ENCODE assay signal across 12 cellular contexts in the genomic region with DNA sequence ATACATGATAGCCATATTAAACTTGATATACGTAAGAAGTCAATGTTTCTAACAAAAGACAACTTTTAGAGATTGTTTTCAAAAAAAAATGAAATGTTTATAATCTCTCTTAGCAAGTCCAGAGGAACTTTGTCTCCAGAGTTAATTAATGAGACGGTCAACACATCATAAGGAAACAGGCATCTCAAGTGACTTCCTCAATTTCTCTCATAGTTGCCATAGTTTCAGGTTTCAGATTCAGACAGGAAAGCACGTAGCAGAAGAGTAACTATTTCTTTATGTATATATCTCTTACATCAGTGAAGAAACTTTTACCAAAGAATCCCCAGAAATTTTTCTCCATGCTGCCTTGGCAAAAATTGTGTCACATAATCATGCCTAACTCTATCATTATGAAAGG.
A peak's percentile ranks its signal among the peaks of the same experiment; 100 is the strongest.
DNase-seq lines count a peak whose midpoint lies in the region; ATAC-seq and TF ChIP-seq lines count a peak whose summit lies in the region.
"Had no signal": no experiment of that assay in that cellular context is flagged by ENCODE, and none has a peak within 500 bp of the region (broad histone marks: within the 10 kb centered on the region; RNA-seq: fewer than 3 reads in every experiment).

No MANE protein-coding gene starts in this region.

- H3K4me3 ChIP-seq in GM12864 (ENCODE audit: low read depth, low read length): no peak overlapping the region
- H3K4me3 ChIP-seq in MM.1S (ENCODE audit: low read length): no peak overlapping the region

- H3F3A ChIP-seq in MM.1S (ENCODE audit: insufficient read depth, low read length): no peaks in the 10 kb centered on the region

- no peaks in the 10 kb centered on the region for H3K4me1 Mint-ChIP-seq in chondrocyte (ENCODE audit: low read depth)

- peak; percentile 13 for DNase-seq in GM12864 (ENCODE audit: low read depth)
- peak; percentile 26 for DNase-seq in MM.1S
- DNase-seq in NCI-H446 (lab: John Stamatoyannopoulos, UW): no peak
- no peak for DNase-seq in chondrocyte (ENCODE audit: low spot score)
- DNase-seq in SK-N-DZ (ENCODE audit: low spot score): no peak
- DNase-seq in HuH-7.5 (ENCODE audit: low spot score): no peak
- DNase-seq: activated gamma-delta T cell treated with Interleukin-2 at 50 U/mL for 16 hours, NCI-H524 treated with DMSO at 0.1 percent for 48 hours, WERI-Rb-1 had no signal

- no peak overlapping the region for H3K9ac ChIP-seq in MM.1S (ENCODE audit: low read length)

- H3K9me3 ChIP-seq in MM.1S (replicated peaks; ENCODE audit: insufficient read depth, low read length): no peaks in the 10 kb centered on the region

- no peaks in the 10 kb centered on the region for H4K20me1 ChIP-seq in MM.1S (ENCODE audit: insufficient read depth, low read length)

- no peaks in the 10 kb centered on the region for H3K27me3 Mint-ChIP-seq in chondrocyte (ENCODE audit: low read depth)
- H3K27me3 Mint-ChIP-seq: dendritic cell treated with granulocyte-macrophage colony-stimulating factor and Interleukin-4, amounts not matched to agents 40 ng/mL and 50 ng/mL, for 4 days had no signal

- ATAC-seq in GM19452 (IDR thresholded peaks at IDR 0.05; ENCODE audit: unreplicated experiment) (peak; percentile 97), HG02943 (IDR thresholded peaks at IDR 0.05; ENCODE audit: low read depth, unreplicated experiment) (peak; percentile 96)

- peaks cover 5% of the 10 kb centered on the region; the same call in 1 of the 2 replicates for H3K4me1 ChIP-seq in MM.1S (ENCODE audit: low read length)

- H3K36me3 Mint-ChIP-seq in chondrocyte (ENCODE audit: low read depth): no peaks in the 10 kb centered on the region

- no peak overlapping the region for H3K4me3 Mint-ChIP-seq in chondrocyte (ENCODE audit: unreplicated experiment)
- H3K4me3 Mint-ChIP-seq: dendritic cell treated with granulocyte-macrophage colony-stimulating factor and Interleukin-4, amounts not matched to agents 40 ng/mL and 50 ng/mL, for 4 days had no signal

- H3K9me2 ChIP-seq in MM.1S (replicated peaks; ENCODE audit: insufficient read depth, low read length): no peaks in the 10 kb centered on the region

- H3K27ac ChIP-seq in MM.1S (ENCODE audit: low read length): peak overlapping the region; percentile 35; the same call in 1 of the 2 replicates
- H3K27ac ChIP-seq: WERI-Rb-1 had no signal

- no peak for TF ChIP-seq CTCF in GM12864 (IDR thresholded peaks at IDR 0.05; ENCODE audit: low read depth, low read length, missing control alignments)
- TF ChIP-seq CTCF in MM.1S (IDR thresholded peaks at IDR 0.05; ENCODE audit: low read length): no peak
- no peak for TF ChIP-seq CTCF in chondrocyte (IDR thresholded peaks at IDR 0.05)

- H3K27ac Mint-ChIP-seq in chondrocyte (ENCODE audit: unreplicated experiment): no peak overlapping the region
- H3K27ac Mint-ChIP-seq: dendritic cell treated with granulocyte-macrophage colony-stimulating factor and Interleukin-4, amounts not matched to agents 40 ng/mL and 50 ng/mL, for 4 days had no signal

- no peak overlapping the region for H3K4me2 ChIP-seq in MM.1S (ENCODE audit: low read depth, low read length)

- H3K79me2 ChIP-seq in MM.1S (ENCODE audit: low read length): no peaks in the 10 kb centered on the region

- no peaks in the 10 kb centered on the region for H3K27me3 ChIP-seq in MM.1S (replicated peaks; ENCODE audit: insufficient read depth, low read length)

- peaks cover 4% of the 10 kb centered on the region for H3K9me3 Mint-ChIP-seq in chondrocyte (ENCODE audit: low read depth)

- H2AFZ ChIP-seq in MM.1S (ENCODE audit: low read length): no peak overlapping the region

- no peaks in the 10 kb centered on the region for H3K36me3 ChIP-seq in MM.1S (replicated peaks; ENCODE audit: insufficient read depth, low read length)
- H3K36me3 ChIP-seq: WERI-Rb-1 had no signal

Comparison
In these comparisons a context has a peak if more than half of its experiments do, and no peak if none do; other contexts are left out.
1. DNase-seq: peak in GM12864 (single experiment) and MM.1S (single experiment); none in NCI-H446 (0 of 2), chondrocyte (single experiment), SK-N-DZ (single experiment) and HuH-7.5 (single experiment).